Comparison of ENCODE assay signal across 12 cellular contexts in genomic region chr2:74867841-74868658, GRCh38. TPM values are rescaled to one million over a fixed set of nuclear protein-coding genes. Genes with fewer than 3 reads are reported as not detected.
DNase-seq lines count a peak whose midpoint lies in the region; TF ChIP-seq lines count a peak whose summit lies in the region.
"Had no signal": no experiment of that assay in that cellular context is flagged by ENCODE, and none has a peak within 500 bp of the region (broad histone marks: within the 10 kb centered on the region; RNA-seq: fewer than 3 reads in every experiment).

No MANE protein-coding gene starts in this region.

- H3K9me2 ChIP-seq in hepatocyte (replicated peaks; ENCODE audit: insufficient read depth) = no peaks in the 10 kb centered on the region

- H3K36me3 ChIP-seq in adipocyte (ENCODE audit: control insufficient read depth, insufficient read depth, low read length, severe bottlenecking) (peaks cover 81% of the 10 kb centered on the region), hepatocyte (replicated peaks; ENCODE audit: insufficient read depth, low read depth) (no peaks in the 10 kb centered on the region), tibial artery (no peaks in the 10 kb centered on the region)

- DNase-seq in NOMO-1 treated with DMSO at 0.1 percent for 48 hours (lab: John Stamatoyannopoulos, UW; ENCODE audit: unreplicated experiment) = peak; percentile 15
- DNase-seq in NOMO-1 treated with dmso at 0.1 percent for 144 hours (lab: John Stamatoyannopoulos, UW; ENCODE audit: unreplicated experiment) = no peak
- peak; percentile 77 for DNase-seq in adipocyte (ENCODE audit: low read depth)
- peak; percentile 47 for DNase-seq in hepatocyte (ENCODE audit: low spot score)
- DNase-seq in tibial artery = peak in 1 of 2 donors; percentile 76
- no peak for DNase-seq in NCI-H1417 treated with DMSO at 0.1 percent for 48 hours (lab: John Stamatoyannopoulos, UW)
- DNase-seq in NCI-H510A treated with DMSO at 0.1 percent for 48 hours (lab: John Stamatoyannopoulos, UW) = no peak
- no peak for DNase-seq in COR-L47 (lab: John Stamatoyannopoulos, UW)
- DNase-seq: Karpas-422, left colon had no signal

- peaks cover 46% of the 10 kb centered on the region for H3K4me1 ChIP-seq in adipocyte (ENCODE audit: control insufficient read depth, insufficient read depth, low read length)
- peaks cover 13% of the 10 kb centered on the region for H3K4me1 ChIP-seq in hepatocyte (ENCODE audit: insufficient read depth)
- peaks cover 0 to 51% (median 16%) of the 10 kb centered on the region in 4 donors for H3K4me1 ChIP-seq in tibial artery
- H3K4me1 ChIP-seq: HAP-1 had no signal

- no peak for TF ChIP-seq CTCF in hepatocyte (IDR thresholded peaks at IDR 0.05; ENCODE audit: poor library complexity)
- no peak for TF ChIP-seq CTCF in tibial artery (IDR thresholded peaks at IDR 0.05)

- H3K4me3 ChIP-seq in adipocyte (ENCODE audit: low read length) (no peak overlapping the region), hepatocyte (no peak overlapping the region), tibial artery (no peak overlapping the region)
- H3K4me3 ChIP-seq: GM12878, HAP-1 had no signal

- H3K27ac ChIP-seq in hepatocyte (peak overlapping the region; percentile 55), tibial artery (peak overlapping the region; percentile 60 to 76)

- H4K20me1 ChIP-seq in hepatocyte (ENCODE audit: insufficient read depth, poor library complexity, severe bottlenecking) = no peaks in the 10 kb centered on the region

- H2AFZ ChIP-seq in hepatocyte = no peak overlapping the region

- H3K9me3 ChIP-seq in adipocyte (ENCODE audit: control insufficient read depth, low read length) = no peaks in the 10 kb centered on the region
- no peaks in the 10 kb centered on the region for H3K9me3 ChIP-seq in hepatocyte (ENCODE audit: low read depth)
- H3K9me3 ChIP-seq in tibial artery = no peaks in the 10 kb centered on the region
- H3K9me3 ChIP-seq: HAP-1 had no signal

- H3K79me2 ChIP-seq in hepatocyte = peaks cover 17% of the 10 kb centered on the region

- no peak overlapping the region for H3K4me2 ChIP-seq in hepatocyte

- peak overlapping the region; percentile 4 for H3K9ac ChIP-seq in adipocyte (ENCODE audit: low read length)

- 65% methylated on average over 14 of the region's 14 CpGs for WGBS in hepatocyte (ENCODE audit: low lambda C conversion rate, missing lambda C conversion rate)

- intact Hi-C loops in tibial artery (cut with DNase I; ENCODE audit: low total_unique reads) = no loop called here

- no peaks in the 10 kb centered on the region for H3K27me3 ChIP-seq in adipocyte (replicated peaks; ENCODE audit: control insufficient read depth, insufficient read depth, low read length)
- H3K27me3 ChIP-seq in hepatocyte = no peaks in the 10 kb centered on the region
- H3K27me3 ChIP-seq in tibial artery = no peaks in the 10 kb centered on the region

RNA-seq across cellular contexts. Expression of gene HK2, which starts 34.1 kb away (rescaled TPM):
- 25.6 and 37.3 TPM in 2 replicates for total RNA-seq in hepatocyte
- polyA plus RNA-seq in hepatocyte = 21.1 and 25.4 TPM in 2 replicates

Comparison
In these comparisons a context has a peak if more than half of its experiments do, and no peak if none do; other contexts are left out.
1. DNase-seq: peak in NOMO-1 treated with DMSO at 0.1 percent for 48 hours (single experiment), adipocyte (single experiment) and hepatocyte (single experiment); none in NOMO-1 treated with dmso at 0.1 percent for 144 hours (single experiment), NCI-H1417 treated with DMSO at 0.1 percent for 48 hours (single experiment), NCI-H510A treated with DMSO at 0.1 percent for 48 hours (single experiment) and COR-L47 (single experiment).